ENCODE assay signal across 1 cellular context in genomic region chr12:6542209-6543009, GRCh38.
A peak's percentile ranks its signal among the peaks of the same experiment; 100 is the strongest.
TF ChIP-seq lines count a peak whose summit lies in the region.

No MANE protein-coding gene starts in this region.

TF ChIP-seq in HepG2, 621 proteins besides CTCF, POLR2A, EP300 and RAD21 (continued from another document and continues in another):
- TF ChIP-seq, protein P1, sequence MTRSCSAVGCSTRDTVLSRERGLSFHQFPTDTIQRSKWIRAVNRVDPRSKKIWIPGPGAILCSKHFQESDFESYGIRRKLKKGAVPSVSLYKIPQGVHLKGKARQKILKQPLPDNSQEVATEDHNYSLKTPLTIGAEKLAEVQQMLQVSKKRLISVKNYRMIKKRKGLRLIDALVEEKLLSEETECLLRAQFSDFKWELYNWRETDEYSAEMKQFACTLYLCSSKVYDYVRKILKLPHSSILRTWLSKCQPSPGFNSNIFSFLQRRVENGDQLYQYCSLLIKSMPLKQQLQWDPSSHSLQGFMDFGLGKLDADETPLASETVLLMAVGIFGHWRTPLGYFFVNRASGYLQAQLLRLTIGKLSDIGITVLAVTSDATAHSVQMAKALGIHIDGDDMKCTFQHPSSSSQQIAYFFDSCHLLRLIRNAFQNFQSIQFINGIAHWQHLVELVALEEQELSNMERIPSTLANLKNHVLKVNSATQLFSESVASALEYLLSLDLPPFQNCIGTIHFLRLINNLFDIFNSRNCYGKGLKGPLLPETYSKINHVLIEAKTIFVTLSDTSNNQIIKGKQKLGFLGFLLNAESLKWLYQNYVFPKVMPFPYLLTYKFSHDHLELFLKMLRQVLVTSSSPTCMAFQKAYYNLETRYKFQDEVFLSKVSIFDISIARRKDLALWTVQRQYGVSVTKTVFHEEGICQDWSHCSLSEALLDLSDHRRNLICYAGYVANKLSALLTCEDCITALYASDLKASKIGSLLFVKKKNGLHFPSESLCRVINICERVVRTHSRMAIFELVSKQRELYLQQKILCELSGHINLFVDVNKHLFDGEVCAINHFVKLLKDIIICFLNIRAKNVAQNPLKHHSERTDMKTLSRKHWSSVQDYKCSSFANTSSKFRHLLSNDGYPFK (CRISPR knock-in tag; IDR thresholded peaks at IDR 0.05; ENCODE audit: borderline replicate concordance), result no peak; the same call in 1 of the 2 replicates
- TF ChIP-seq ZFP36L2 (CRISPR knock-in tag; IDR thresholded peaks at IDR 0.05) (no peak), TP53 (CRISPR knock-in tag; conservative IDR thresholded peaks at IDR 0.05) (peak; percentile 79), TFDP2 (CRISPR knock-in tag; IDR thresholded peaks at IDR 0.05) (0 out of 2 replicates have a peak, but pooled peaks have one; percentile 21), ZBTB25 (CRISPR knock-in tag; IDR thresholded peaks at IDR 0.05) (peak; percentile 57; the same call in 1 of the 2 replicates), ZNF552 (CRISPR knock-in tag; IDR thresholded peaks at IDR 0.05; ENCODE audit: borderline replicate concordance) (no peak), CHCHD3 (CRISPR knock-in tag; IDR thresholded peaks at IDR 0.05) (no peak), TFE3 (CRISPR knock-in tag; IDR thresholded peaks at IDR 0.05) (0 out of 2 replicates have a peak, but pooled peaks have one; percentile 20), SAP130 (CRISPR knock-in tag; IDR thresholded peaks at IDR 0.05; ENCODE audit: low read depth) (peak; percentile 92), ZNF879 (CRISPR knock-in tag; IDR thresholded peaks at IDR 0.05) (no peak), NR1H2 (CRISPR knock-in tag; IDR thresholded peaks at IDR 0.05; ENCODE audit: borderline replicate concordance, low read depth) (peak; percentile 47; the same call in 1 of the 2 replicates), IKZF4 (CRISPR knock-in tag; IDR thresholded peaks at IDR 0.05; ENCODE audit: borderline replicate concordance, low read depth, not compliant biosample characterization) (no peak), BRCA1 (CRISPR knock-in tag; IDR thresholded peaks at IDR 0.05) (0 out of 2 replicates have a peak, but pooled peaks have one; percentile 67), GFI1 (CRISPR knock-in tag; IDR thresholded peaks at IDR 0.05; ENCODE audit: borderline replicate concordance) (no peak), ZNF598 (CRISPR knock-in tag; IDR thresholded peaks at IDR 0.05; ENCODE audit: borderline replicate concordance) (peak; percentile 75), MAFK (conservative IDR thresholded peaks at IDR 0.05 in 1 of 2, IDR thresholded peaks at IDR 0.05 in 1 of 2; ENCODE audit: low read length in 2 of 2) (no peak), TARDBP (CRISPR knock-in tag; IDR thresholded peaks at IDR 0.05) (peak; percentile 73), ZNF12 (CRISPR knock-in tag; IDR thresholded peaks at IDR 0.05) (no peak), RAD51 (IDR thresholded peaks at IDR 0.05; ENCODE audit: borderline replicate concordance) (no peak), ZC3H4 (CRISPR knock-in tag; IDR thresholded peaks at IDR 0.05; ENCODE audit: borderline replicate concordance) (no peak), MEIS2 (CRISPR knock-in tag; IDR thresholded peaks at IDR 0.05) (peak; percentile 49; the same call in 1 of the 2 replicates), JUND (CRISPR knock-in tag; IDR thresholded peaks at IDR 0.05) (peak; percentile 75), THAP11 (CRISPR knock-in tag; IDR thresholded peaks at IDR 0.05) (peak; percentile 75), ZNF724P (CRISPR knock-in tag; IDR thresholded peaks at IDR 0.05; ENCODE audit: borderline replicate concordance) (no peak), ZMYM3 (CRISPR knock-in tag; IDR thresholded peaks at IDR 0.05) (peak; percentile 96), KDM5B (CRISPR knock-in tag; IDR thresholded peaks at IDR 0.05; ENCODE audit: borderline replicate concordance) (no peak), MXD4 (CRISPR knock-in tag; IDR thresholded peaks at IDR 0.05) (peak; percentile 66; the same call in 1 of the 2 replicates), ZNF746 (CRISPR knock-in tag; IDR thresholded peaks at IDR 0.05) (0 out of 2 replicates have a peak, but pooled peaks have one; percentile 16), ZFP82 (CRISPR knock-in tag; IDR thresholded peaks at IDR 0.05; ENCODE audit: borderline replicate concordance) (no peak), TSC22D2 (CRISPR knock-in tag; IDR thresholded peaks at IDR 0.05; ENCODE audit: borderline replicate concordance) (peak; percentile 75; the same call in 1 of the 2 replicates), ZNF3 (CRISPR knock-in tag; IDR thresholded peaks at IDR 0.05) (peak; percentile 100), FOXC1 (CRISPR knock-in tag; IDR thresholded peaks at IDR 0.05; ENCODE audit: borderline replicate concordance) (peak; percentile 22; the same call in 1 of the 2 replicates), ZFP36L1 (CRISPR knock-in tag; IDR thresholded peaks at IDR 0.05) (peak; percentile 72; the same call in 1 of the 2 replicates), PRPF4 (IDR thresholded peaks at IDR 0.05; ENCODE audit: low read depth, low read length, poor library complexity, severe bottlenecking) (no peak), ASH2L (IDR thresholded peaks at IDR 0.05; ENCODE audit: insufficient read length, low read depth, low read length) (peak; percentile 93), HMGXB4 (CRISPR knock-in tag; IDR thresholded peaks at IDR 0.05; ENCODE audit: borderline replicate concordance in 1 of 2, low read depth in 1 of 2) (peak; percentile 28 to 29; a peak in 2 of 4 replicates), NR3C1 (CRISPR knock-in tag; IDR thresholded peaks at IDR 0.05) (no peak), MIER2 (CRISPR knock-in tag; IDR thresholded peaks at IDR 0.05) (no peak)
- TF ChIP-seq, protein P2, sequence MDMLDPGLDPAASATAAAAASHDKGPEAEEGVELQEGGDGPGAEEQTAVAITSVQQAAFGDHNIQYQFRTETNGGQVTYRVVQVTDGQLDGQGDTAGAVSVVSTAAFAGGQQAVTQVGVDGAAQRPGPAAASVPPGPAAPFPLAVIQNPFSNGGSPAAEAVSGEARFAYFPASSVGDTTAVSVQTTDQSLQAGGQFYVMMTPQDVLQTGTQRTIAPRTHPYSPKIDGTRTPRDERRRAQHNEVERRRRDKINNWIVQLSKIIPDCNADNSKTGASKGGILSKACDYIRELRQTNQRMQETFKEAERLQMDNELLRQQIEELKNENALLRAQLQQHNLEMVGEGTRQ (IDR thresholded peaks at IDR 0.05; ENCODE audit: low read depth, low read length), result no peak
- TF ChIP-seq, protein P2 (CRISPR knock-in tag; IDR thresholded peaks at IDR 0.05; ENCODE audit: borderline replicate concordance), result no peak
- TF ChIP-seq, protein P3, sequence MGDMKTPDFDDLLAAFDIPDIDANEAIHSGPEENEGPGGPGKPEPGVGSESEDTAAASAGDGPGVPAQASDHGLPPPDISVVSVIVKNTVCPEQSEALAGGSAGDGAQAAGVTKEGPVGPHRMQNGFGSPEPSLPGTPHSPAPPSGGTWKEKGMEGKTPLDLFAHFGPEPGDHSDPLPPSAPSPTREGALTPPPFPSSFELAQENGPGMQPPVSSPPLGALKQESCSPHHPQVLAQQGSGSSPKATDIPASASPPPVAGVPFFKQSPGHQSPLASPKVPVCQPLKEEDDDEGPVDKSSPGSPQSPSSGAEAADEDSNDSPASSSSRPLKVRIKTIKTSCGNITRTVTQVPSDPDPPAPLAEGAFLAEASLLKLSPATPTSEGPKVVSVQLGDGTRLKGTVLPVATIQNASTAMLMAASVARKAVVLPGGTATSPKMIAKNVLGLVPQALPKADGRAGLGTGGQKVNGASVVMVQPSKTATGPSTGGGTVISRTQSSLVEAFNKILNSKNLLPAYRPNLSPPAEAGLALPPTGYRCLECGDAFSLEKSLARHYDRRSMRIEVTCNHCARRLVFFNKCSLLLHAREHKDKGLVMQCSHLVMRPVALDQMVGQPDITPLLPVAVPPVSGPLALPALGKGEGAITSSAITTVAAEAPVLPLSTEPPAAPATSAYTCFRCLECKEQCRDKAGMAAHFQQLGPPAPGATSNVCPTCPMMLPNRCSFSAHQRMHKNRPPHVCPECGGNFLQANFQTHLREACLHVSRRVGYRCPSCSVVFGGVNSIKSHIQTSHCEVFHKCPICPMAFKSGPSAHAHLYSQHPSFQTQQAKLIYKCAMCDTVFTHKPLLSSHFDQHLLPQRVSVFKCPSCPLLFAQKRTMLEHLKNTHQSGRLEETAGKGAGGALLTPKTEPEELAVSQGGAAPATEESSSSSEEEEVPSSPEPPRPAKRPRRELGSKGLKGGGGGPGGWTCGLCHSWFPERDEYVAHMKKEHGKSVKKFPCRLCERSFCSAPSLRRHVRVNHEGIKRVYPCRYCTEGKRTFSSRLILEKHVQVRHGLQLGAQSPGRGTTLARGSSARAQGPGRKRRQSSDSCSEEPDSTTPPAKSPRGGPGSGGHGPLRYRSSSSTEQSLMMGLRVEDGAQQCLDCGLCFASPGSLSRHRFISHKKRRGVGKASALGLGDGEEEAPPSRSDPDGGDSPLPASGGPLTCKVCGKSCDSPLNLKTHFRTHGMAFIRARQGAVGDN (CRISPR knock-in tag; IDR thresholded peaks at IDR 0.05), result peak; percentile 92
- TF ChIP-seq, protein P4, sequence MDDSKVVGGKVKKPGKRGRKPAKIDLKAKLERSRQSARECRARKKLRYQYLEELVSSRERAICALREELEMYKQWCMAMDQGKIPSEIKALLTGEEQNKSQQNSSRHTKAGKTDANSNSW (CRISPR knock-in tag; IDR thresholded peaks at IDR 0.05; ENCODE audit: borderline replicate concordance), result peak; percentile 66
- TF ChIP-seq, protein P5, sequence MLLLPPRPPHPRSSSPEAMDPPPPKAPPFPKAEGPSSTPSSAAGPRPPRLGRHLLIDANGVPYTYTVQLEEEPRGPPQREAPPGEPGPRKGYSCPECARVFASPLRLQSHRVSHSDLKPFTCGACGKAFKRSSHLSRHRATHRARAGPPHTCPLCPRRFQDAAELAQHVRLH (CRISPR knock-in tag; IDR thresholded peaks at IDR 0.05; ENCODE audit: borderline replicate concordance, low read depth), result peak; percentile 26; the same call in 1 of the 2 replicates
- TF ChIP-seq, protein P6, sequence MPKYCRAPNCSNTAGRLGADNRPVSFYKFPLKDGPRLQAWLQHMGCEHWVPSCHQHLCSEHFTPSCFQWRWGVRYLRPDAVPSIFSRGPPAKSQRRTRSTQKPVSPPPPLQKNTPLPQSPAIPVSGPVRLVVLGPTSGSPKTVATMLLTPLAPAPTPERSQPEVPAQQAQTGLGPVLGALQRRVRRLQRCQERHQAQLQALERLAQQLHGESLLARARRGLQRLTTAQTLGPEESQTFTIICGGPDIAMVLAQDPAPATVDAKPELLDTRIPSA (CRISPR knock-in tag; IDR thresholded peaks at IDR 0.05; ENCODE audit: borderline replicate concordance), result no peak
- TF ChIP-seq, protein P7, sequence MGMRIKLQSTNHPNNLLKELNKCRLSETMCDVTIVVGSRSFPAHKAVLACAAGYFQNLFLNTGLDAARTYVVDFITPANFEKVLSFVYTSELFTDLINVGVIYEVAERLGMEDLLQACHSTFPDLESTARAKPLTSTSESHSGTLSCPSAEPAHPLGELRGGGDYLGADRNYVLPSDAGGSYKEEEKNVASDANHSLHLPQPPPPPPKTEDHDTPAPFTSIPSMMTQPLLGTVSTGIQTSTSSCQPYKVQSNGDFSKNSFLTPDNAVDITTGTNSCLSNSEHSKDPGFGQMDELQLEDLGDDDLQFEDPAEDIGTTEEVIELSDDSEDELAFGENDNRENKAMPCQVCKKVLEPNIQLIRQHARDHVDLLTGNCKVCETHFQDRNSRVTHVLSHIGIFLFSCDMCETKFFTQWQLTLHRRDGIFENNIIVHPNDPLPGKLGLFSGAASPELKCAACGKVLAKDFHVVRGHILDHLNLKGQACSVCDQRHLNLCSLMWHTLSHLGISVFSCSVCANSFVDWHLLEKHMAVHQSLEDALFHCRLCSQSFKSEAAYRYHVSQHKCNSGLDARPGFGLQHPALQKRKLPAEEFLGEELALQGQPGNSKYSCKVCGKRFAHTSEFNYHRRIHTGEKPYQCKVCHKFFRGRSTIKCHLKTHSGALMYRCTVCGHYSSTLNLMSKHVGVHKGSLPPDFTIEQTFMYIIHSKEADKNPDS (CRISPR knock-in tag; IDR thresholded peaks at IDR 0.05), result no peak
